21 cellular contexts compared by ENCODE assay signal in genomic region chr3:69130689-69131088, GRCh38. TPM values are rescaled to one million over a fixed set of nuclear protein-coding genes. Genes with fewer than 3 reads are reported as not detected.
DNase-seq lines count a peak whose midpoint lies in the region; ATAC-seq and TF ChIP-seq lines count a peak whose summit lies in the region.
"Had no signal": no experiment of that assay in that cellular context is flagged by ENCODE, and none has a peak within 500 bp of the region (broad histone marks: within the 10 kb centered on the region; RNA-seq: fewer than 3 reads in every experiment).

No MANE protein-coding gene starts in this region.

- no peak overlapping the region for H3K4me3 Mint-ChIP-seq in WTC11
- H3K4me3 Mint-ChIP-seq: activated naive CD8-positive, alpha-beta T cell treated with anti-CD3 and anti-CD28 coated beads for 36 hours; CD14-positive monocyte; central memory CD8-positive, alpha-beta T cell; GM23338; natural killer cell treated with Interleukin-12 subunit alpha and Interleukin-12 subunit beta and Interleukin-15 and Interleukin-18, amount 100 ng/mL, for 72 hours had no signal

- H2BK12ac ChIP-seq in neuronal stem cell (ENCODE audit: low read length): no peak overlapping the region

- peaks cover 4% of the 10 kb centered on the region; the same call in 1 of the 2 replicates for H3K4me1 Mint-ChIP-seq in WTC11
- H3K4me1 Mint-ChIP-seq: activated naive CD8-positive, alpha-beta T cell treated with anti-CD3 and anti-CD28 coated beads for 36 hours; CD14-positive monocyte; central memory CD8-positive, alpha-beta T cell had no signal

- CTCF ChIA-PET in WTC11 (lab: Charles Lee): interaction anchor here (1.3 kb wide), 1 partner anchor 10 kb away, joined by 4 read pairs; no protein-coding TSS in a partner anchor

- DNase-seq in stimulated activated naive CD4-positive, alpha-beta T cell (lab: John Stamatoyannopoulos, UW): no peak
- DNase-seq in WTC11 (ENCODE audit: low spot score): no peak
- no peak for DNase-seq in Right ventricle myocardium superior
- DNase-seq in neuronal stem cell (ENCODE audit: low spot score): no peak
- DNase-seq: activated CD8-positive, alpha-beta memory T cell treated with anti-CD3 and anti-CD28 coated beads for 24 hours; activated naive CD8-positive, alpha-beta T cell treated with anti-CD3 and anti-CD28 coated beads for 36 hours; GF-D8; head of caudate nucleus; left lung; NCI-H1092; testis had no signal

- no peaks in the 10 kb centered on the region for H3K36me3 ChIP-seq in neuronal stem cell (replicated peaks in 1 of 2; ENCODE audit: control insufficient read depth in 2 of 2, insufficient read depth in 2 of 2, low read length in 2 of 2)
- H3K36me3 ChIP-seq: left lung had no signal

- H2BK15ac ChIP-seq in neuronal stem cell (ENCODE audit: low read length): no peak overlapping the region

- H4K8ac ChIP-seq in neuronal stem cell (ENCODE audit: low read depth, low read length): no peak overlapping the region

- no peak overlapping the region for H3K27ac ChIP-seq in neuronal stem cell (replicated peaks; ENCODE audit: low read length)
- H3K27ac ChIP-seq: left lung, testis had no signal

- H4K91ac ChIP-seq in neuronal stem cell (ENCODE audit: low read depth, low read length, poor library complexity): no peak overlapping the region

- H3K18ac ChIP-seq in neuronal stem cell (ENCODE audit: low read length): no peak overlapping the region

- POLR2A ChIA-PET in WTC11 (lab: Charles Lee): no interaction called here

- intact Hi-C loops in Right ventricle myocardium superior (cut with DNase I): no loop called here

- no peak overlapping the region for H3K14ac ChIP-seq in neuronal stem cell (ENCODE audit: low read length)

- no peaks in the 10 kb centered on the region for H3K9me3 ChIP-seq in neuronal stem cell (replicated peaks in 1 of 2; ENCODE audit: control insufficient read depth in 2 of 2, insufficient read depth in 1 of 2, low read depth in 1 of 2, low read length in 2 of 2)
- H3K9me3 ChIP-seq: left lung, testis had no signal

- no peak overlapping the region for H3K27ac Mint-ChIP-seq in WTC11
- H3K27ac Mint-ChIP-seq: activated naive CD8-positive, alpha-beta T cell treated with anti-CD3 and anti-CD28 coated beads for 36 hours; CD14-positive monocyte; GM23338; natural killer cell treated with Interleukin-12 subunit alpha and Interleukin-12 subunit beta and Interleukin-15 and Interleukin-18, amount 100 ng/mL, for 72 hours had no signal

- H3K4me2 ChIP-seq in neuronal stem cell (ENCODE audit: insufficient read depth, low read length, poor library complexity, severe bottlenecking): no peak overlapping the region
- H3K4me2 ChIP-seq: GM23338 had no signal

- H3K9ac ChIP-seq in neuronal stem cell (ENCODE audit: low read depth, low read length, poor library complexity): no peak overlapping the region

- H2AFZ ChIP-seq in neuronal stem cell (ENCODE audit: low read length): no peak overlapping the region
- H2AFZ ChIP-seq: GM23338 had no signal

- no peaks in the 10 kb centered on the region for H3K27me3 ChIP-seq in neuronal stem cell (ENCODE audit: control insufficient read depth in 3 of 3, insufficient read depth in 3 of 3, low read depth in 1 of 3, low read length in 3 of 3)
- H3K27me3 ChIP-seq: left lung, testis had no signal

- H3K4ac ChIP-seq in neuronal stem cell (ENCODE audit: low read length): no peak overlapping the region

- no peaks in the 10 kb centered on the region for H3K79me1 ChIP-seq in neuronal stem cell (ENCODE audit: low read depth, low read length)

- peaks cover 0 to 1% of the 10 kb centered on the region in 2 donors for H3K4me1 ChIP-seq in neuronal stem cell (ENCODE audit: control insufficient read depth in 2 of 2, insufficient read depth in 1 of 2, low read depth in 1 of 2, low read length in 2 of 2)
- H3K4me1 ChIP-seq: left lung, testis had no signal

- H3K27me3 Mint-ChIP-seq in WTC11 (ENCODE audit: low read depth): no peaks in the 10 kb centered on the region
- H3K27me3 Mint-ChIP-seq: central memory CD8-positive, alpha-beta T cell had no signal

- ATAC-seq in GM18867 (IDR thresholded peaks at IDR 0.05; ENCODE audit: unreplicated experiment): peak; percentile 100
- peak; percentile 100 for ATAC-seq in GM21390 (IDR thresholded peaks at IDR 0.05; ENCODE audit: unreplicated experiment)
- ATAC-seq in HG03025 (IDR thresholded peaks at IDR 0.05; ENCODE audit: low FRiP score, unreplicated experiment): peak; percentile 86
- peak; percentile 94 for ATAC-seq in HG03575 (IDR thresholded peaks at IDR 0.05; ENCODE audit: extremely low read depth, insufficient number of reproducible peaks, low FRiP score, unreplicated experiment)
- ATAC-seq in WTC11: no peak
- ATAC-seq in Right ventricle myocardium superior (ENCODE audit: poor library complexity): no peak
- ATAC-seq: GM23338; left lung; natural killer cell treated with Interleukin-12 subunit alpha and Interleukin-12 subunit beta and Interleukin-15 and Interleukin-18, amount 100 ng/mL, for 72 hours; sciatic nerve had no signal

- no peak for TF ChIP-seq CTCF in WTC11 (IDR thresholded peaks at IDR 0.05)

- no peak overlapping the region for H2BK120ac ChIP-seq in neuronal stem cell (ENCODE audit: low read depth, low read length)

- H2BK5ac ChIP-seq in neuronal stem cell (ENCODE audit: low read length): no peak overlapping the region

- no peaks in the 10 kb centered on the region for H3K36me3 Mint-ChIP-seq in WTC11
- H3K36me3 Mint-ChIP-seq: activated naive CD8-positive, alpha-beta T cell treated with anti-CD3 and anti-CD28 coated beads for 36 hours; CD14-positive monocyte; natural killer cell treated with Interleukin-12 subunit alpha and Interleukin-12 subunit beta and Interleukin-15 and Interleukin-18, amount 100 ng/mL, for 72 hours had no signal

- 0 out of 2 replicates have a peak, but pooled peaks cover 5% of the 10 kb centered on the region for H3K9me3 Mint-ChIP-seq in WTC11
- H3K9me3 Mint-ChIP-seq: activated naive CD8-positive, alpha-beta T cell treated with anti-CD3 and anti-CD28 coated beads for 36 hours; central memory CD8-positive, alpha-beta T cell; GM23338; natural killer cell treated with Interleukin-12 subunit alpha and Interleukin-12 subunit beta and Interleukin-15 and Interleukin-18, amount 100 ng/mL, for 72 hours had no signal

- no peak overlapping the region for H2AK5ac ChIP-seq in neuronal stem cell (ENCODE audit: low read depth, low read length)

- H3K23ac ChIP-seq in neuronal stem cell (ENCODE audit: low read depth, low read length, poor library complexity): no peak overlapping the region

- H3K4me3 ChIP-seq in neuronal stem cell (ENCODE audit: low read length in 2 of 2): no peak overlapping the region
- H3K4me3 ChIP-seq: GM23338, left lung, testis had no signal

TF ChIP-seq in WTC11, 78 proteins besides CTCF, POLR2A, EP300 and RAD21:
- TF ChIP-seq JUN (CRISPR knock-in tag; IDR thresholded peaks at IDR 0.05) (no peak), ATF6 (CRISPR knock-in tag; IDR thresholded peaks at IDR 0.05) (no peak), ERG (CRISPR knock-in tag; IDR thresholded peaks at IDR 0.05) (no peak)

RNA-seq across cellular contexts. Expression of gene LMOD3, which starts 8.3 kb away (rescaled TPM):
- total RNA-seq in WTC11 (2021) (not detected in 3 replicates), Right ventricle myocardium superior (148 TPM)
- polyA plus RNA-seq in neuronal stem cell (2013, experiment 1 of 2): not detected
- polyA plus RNA-seq in neuronal stem cell (2013, experiment 2 of 2): not detected
- total RNA-seq: activated naive CD8-positive, alpha-beta T cell treated with anti-CD3 and anti-CD28 coated beads for 36 hours; GM23338; natural killer cell treated with Interleukin-12 subunit alpha and Interleukin-12 subunit beta and Interleukin-15 and Interleukin-18, amount 100 ng/mL, for 72 hours; RPMI7951; testis had no signal
- polyA plus RNA-seq: CD14-positive monocyte had no signal

RNA-seq across cellular contexts. Expression of gene ARL6IP5, which starts 46.0 kb away (rescaled TPM):
- 28.4 to 30.8 TPM (median 29.9 TPM) in 3 replicates for total RNA-seq in WTC11 (2021)
- total RNA-seq in Right ventricle myocardium superior: 184 TPM
- polyA plus RNA-seq in neuronal stem cell (2013, experiment 1 of 2): 59.1 TPM
- 58.6 TPM for polyA plus RNA-seq in neuronal stem cell (2013, experiment 2 of 2)

RNA-seq across cellular contexts. Expression of gene UBA3, which starts 50.5 kb away (rescaled TPM):
- total RNA-seq in WTC11 (2021): 69.6 to 75.9 TPM (median 75.0 TPM) in 3 replicates
- 84.4 TPM for total RNA-seq in Right ventricle myocardium superior
- 43.6 TPM for polyA plus RNA-seq in neuronal stem cell (2013, experiment 1 of 2)
- polyA plus RNA-seq in neuronal stem cell (2013, experiment 2 of 2): 45.6 TPM

Comparison
In these comparisons a context has a peak if more than half of its experiments do, and no peak if none do; other contexts are left out.
1. ATAC-seq: peak in GM18867 (single experiment), GM21390 (single experiment), HG03025 (single experiment) and HG03575 (single experiment); none in WTC11 (single experiment) and Right ventricle myocardium superior (single experiment).
2. RNA of gene LMOD3, which starts 8.3 kb away (total RNA-seq): 148 TPM in Right ventricle myocardium superior (single experiment); not detected in WTC11; every median in the first group is over 100 times any median in the second.